ENCODE assay signal across 19 cellular contexts in genomic region chr3:187927565-187927964, GRCh38.
DNase-seq lines count a peak whose midpoint lies in the region; ATAC-seq and TF ChIP-seq lines count a peak whose summit lies in the region.
"Had no signal": no experiment of that assay in that cellular context is flagged by ENCODE, and none has a peak within 500 bp of the region (broad histone marks: within the 10 kb centered on the region; RNA-seq: fewer than 3 reads in every experiment).

No MANE protein-coding gene starts in this region.

- peak overlapping the region; percentile 75; the same call in 1 of the 2 replicates for H2AFZ ChIP-seq in OCI-LY7 (ENCODE audit: low read length)

- POLR2A ChIA-PET in OCI-LY7 (lab: Charles Lee) (interaction anchor here (0.5 to 12.2 kb wide), 16 partner anchors 10 to 860 kb away, joined by 3 to 331 read pairs (median 8); partner anchors contain the start of gene BCL6), WTC11 (lab: Charles Lee) (no interaction called here)

- H3K36me3 Mint-ChIP-seq in activated naive CD8-positive, alpha-beta T cell: no peaks in the 10 kb centered on the region
- peaks cover 16% of the 10 kb centered on the region for H3K36me3 Mint-ChIP-seq in activated naive CD8-positive, alpha-beta T cell treated with anti-CD3 and anti-CD28 coated beads for 36 hours
- H3K36me3 Mint-ChIP-seq in effector memory CD8-positive, alpha-beta T cell (ENCODE audit: insufficient read depth): no peaks in the 10 kb centered on the region
- peaks cover 26% of the 10 kb centered on the region for H3K36me3 Mint-ChIP-seq in WTC11
- H3K36me3 Mint-ChIP-seq: CD4-positive, CD25-positive, alpha-beta regulatory T cell; CD8-positive, alpha-beta T cell had no signal

- H3K9me3 ChIP-seq in OCI-LY7 (ENCODE audit: low read length): peaks cover 19% of the 10 kb centered on the region; the same call in 1 of the 2 replicates
- H3K9me3 ChIP-seq: Caco-2 had no signal

- H3K4me3 Mint-ChIP-seq in activated naive CD8-positive, alpha-beta T cell: no peak overlapping the region
- no peak overlapping the region for H3K4me3 Mint-ChIP-seq in activated naive CD8-positive, alpha-beta T cell treated with anti-CD3 and anti-CD28 coated beads for 36 hours
- H3K4me3 Mint-ChIP-seq in effector memory CD8-positive, alpha-beta T cell: no peak overlapping the region
- no peak overlapping the region for H3K4me3 Mint-ChIP-seq in WTC11
- H3K4me3 Mint-ChIP-seq: B cell; CD4-positive, CD25-positive, alpha-beta regulatory T cell; CD8-positive, alpha-beta T cell had no signal

- H3K9me2 ChIP-seq in OCI-LY7 (ENCODE audit: insufficient read depth, low read length): no peaks in the 10 kb centered on the region

- DNase-seq in activated naive CD8-positive, alpha-beta T cell treated with anti-CD3 and anti-CD28 coated beads for 36 hours: no peak
- DNase-seq in OCI-LY7 (ENCODE audit: low spot score) (no peak), WTC11 (ENCODE audit: low spot score) (no peak), LoVo (ENCODE audit: low spot score) (no peak), GF-D8 (lab: John Stamatoyannopoulos, UW) (no peak), mesenteric fat pad (ENCODE audit: low spot score) (no peak)
- DNase-seq in effector memory CD8-positive, alpha-beta T cell: no peak
- DNase-seq: Caco-2; CD4-positive, CD25-positive, alpha-beta regulatory T cell; CD8-positive, alpha-beta T cell; DMS153; DMS79; GOT3 had no signal

- intact Hi-C loops in OCI-LY7 (cut with micrococcal nuclease; ENCODE audit: unreplicated experiment): no loop called here

- CTCF ChIA-PET in OCI-LY7 (lab: Charles Lee; ENCODE audit: unreplicated experiment) (interaction anchor here (0.6 to 1.5 kb wide), 3 partner anchors 9 to 185 kb away, joined by 3 to 5 read pairs (median 4); no protein-coding TSS in a partner anchor), WTC11 (lab: Charles Lee) (no interaction called here)

- ATAC-seq in effector memory CD8-positive, alpha-beta T cell (replicated peaks): no peak
- ATAC-seq in WTC11: no peak
- ATAC-seq: CD8-positive, alpha-beta T cell had no signal

- H3K9me3 Mint-ChIP-seq in activated naive CD8-positive, alpha-beta T cell (ENCODE audit: low read depth): peaks cover 3% of the 10 kb centered on the region
- H3K9me3 Mint-ChIP-seq in activated naive CD8-positive, alpha-beta T cell treated with anti-CD3 and anti-CD28 coated beads for 36 hours: peaks cover 20% of the 10 kb centered on the region
- no peaks in the 10 kb centered on the region for H3K9me3 Mint-ChIP-seq in effector memory CD8-positive, alpha-beta T cell
- H3K9me3 Mint-ChIP-seq in WTC11: peaks cover 26% of the 10 kb centered on the region

- H3K4me1 Mint-ChIP-seq in activated naive CD8-positive, alpha-beta T cell (ENCODE audit: low read depth): peaks cover 52% of the 10 kb centered on the region
- peaks cover 57% of the 10 kb centered on the region for H3K4me1 Mint-ChIP-seq in activated naive CD8-positive, alpha-beta T cell treated with anti-CD3 and anti-CD28 coated beads for 36 hours
- peaks cover 13 to 28% of the 10 kb centered on the region in 2 donors for H3K4me1 Mint-ChIP-seq in effector memory CD8-positive, alpha-beta T cell (ENCODE audit: low read depth in 2 of 2)
- no peaks in the 10 kb centered on the region for H3K4me1 Mint-ChIP-seq in WTC11

- H3K4me1 ChIP-seq in OCI-LY7 (ENCODE audit: insufficient read depth, low read length, poor library complexity, severe bottlenecking): peaks cover 86% of the 10 kb centered on the region
- H3K4me1 ChIP-seq: Caco-2, HAP-1 had no signal

- peak overlapping the region; percentile 23 for H3K27ac Mint-ChIP-seq in activated naive CD8-positive, alpha-beta T cell
- no peak overlapping the region for H3K27ac Mint-ChIP-seq in activated naive CD8-positive, alpha-beta T cell treated with anti-CD3 and anti-CD28 coated beads for 36 hours
- H3K27ac Mint-ChIP-seq in effector memory CD8-positive, alpha-beta T cell: peak overlapping the region; percentile 19 to 65
- no peak overlapping the region for H3K27ac Mint-ChIP-seq in WTC11
- H3K27ac Mint-ChIP-seq: B cell; CD8-positive, alpha-beta T cell had no signal

- H3K4me2 ChIP-seq in OCI-LY7 (ENCODE audit: low read length): peak overlapping the region; percentile 64
- H3K4me2 ChIP-seq: BLaER1 had no signal

- no peaks in the 10 kb centered on the region for H3K79me2 ChIP-seq in OCI-LY7 (ENCODE audit: insufficient read depth, low read depth, low read length)

- BruUV-seq in OCI-LY7 (replicated peaks; lab: Mats Ljungman, UMichigan): no TSS peak

- no peak for TF ChIP-seq CTCF in OCI-LY7 (conservative IDR thresholded peaks at IDR 0.05; ENCODE audit: low read length)
- no peak for TF ChIP-seq CTCF in WTC11 (IDR thresholded peaks at IDR 0.05)

- peak overlapping the region; percentile 81 for H3K27ac ChIP-seq in OCI-LY7 (ENCODE audit: low read depth, low read length, poor library complexity, severe bottlenecking)
- H3K27ac ChIP-seq: 22Rv1, BLaER1, C4-2B had no signal

- H4K20me1 ChIP-seq in OCI-LY7 (ENCODE audit: insufficient read depth, low read length): no peaks in the 10 kb centered on the region
- H4K20me1 ChIP-seq: BLaER1 had no signal

- no peak overlapping the region for H3K4me3 ChIP-seq in OCI-LY7 (ENCODE audit: low read depth, low read length, poor library complexity, severe bottlenecking)
- H3K4me3 ChIP-seq: BLaER1, HAP-1 had no signal

- H3K27me3 Mint-ChIP-seq in activated naive CD8-positive, alpha-beta T cell: no peaks in the 10 kb centered on the region
- no peaks in the 10 kb centered on the region for H3K27me3 Mint-ChIP-seq in activated naive CD8-positive, alpha-beta T cell treated with anti-CD3 and anti-CD28 coated beads for 36 hours
- no peaks in the 10 kb centered on the region for H3K27me3 Mint-ChIP-seq in effector memory CD8-positive, alpha-beta T cell
- peaks cover 3% of the 10 kb centered on the region; the same call in 1 of the 2 replicates for H3K27me3 Mint-ChIP-seq in WTC11 (ENCODE audit: low read depth)

- H3K36me3 ChIP-seq in OCI-LY7 (ENCODE audit: insufficient read depth, low read length): peaks cover 24% of the 10 kb centered on the region
- H3K36me3 ChIP-seq: BLaER1, HAP-1 had no signal

TF ChIP-seq in WTC11, 78 proteins besides CTCF, POLR2A, EP300 and RAD21:
- no peak for TF ChIP-seq AFF4 (CRISPR knock-in tag; IDR thresholded peaks at IDR 0.05; ENCODE audit: borderline replicate concordance)
- TF ChIP-seq GTF2I (CRISPR knock-in tag; conservative IDR thresholded peaks at IDR 0.05): no peak
- TF ChIP-seq ZSCAN18 (CRISPR knock-in tag; IDR thresholded peaks at IDR 0.05): no peak
- TF ChIP-seq NFYB (CRISPR knock-in tag; conservative IDR thresholded peaks at IDR 0.05; ENCODE audit: low read depth): no peak
- no peak for TF ChIP-seq CBFB (CRISPR knock-in tag; IDR thresholded peaks at IDR 0.05; ENCODE audit: low read depth)
- TF ChIP-seq USF1 (CRISPR knock-in tag; IDR thresholded peaks at IDR 0.05): no peak
- no peak for TF ChIP-seq SP1 (CRISPR knock-in tag; conservative IDR thresholded peaks at IDR 0.05)
- no peak for TF ChIP-seq MXD4 (CRISPR knock-in tag; IDR thresholded peaks at IDR 0.05; ENCODE audit: borderline replicate concordance)
- no peak for TF ChIP-seq PRRX2 (CRISPR knock-in tag; IDR thresholded peaks at IDR 0.05)

Comparison
In these comparisons a context has a peak if more than half of its experiments do, and no peak if none do; other contexts are left out.
1. H3K27ac Mint-ChIP-seq: peak in activated naive CD8-positive, alpha-beta T cell (single experiment) and effector memory CD8-positive, alpha-beta T cell (2 of 2); none in activated naive CD8-positive, alpha-beta T cell treated with anti-CD3 and anti-CD28 coated beads for 36 hours (single experiment) and WTC11 (single experiment).